ENCODE assay signal across 19 cellular contexts in the genomic region with DNA sequence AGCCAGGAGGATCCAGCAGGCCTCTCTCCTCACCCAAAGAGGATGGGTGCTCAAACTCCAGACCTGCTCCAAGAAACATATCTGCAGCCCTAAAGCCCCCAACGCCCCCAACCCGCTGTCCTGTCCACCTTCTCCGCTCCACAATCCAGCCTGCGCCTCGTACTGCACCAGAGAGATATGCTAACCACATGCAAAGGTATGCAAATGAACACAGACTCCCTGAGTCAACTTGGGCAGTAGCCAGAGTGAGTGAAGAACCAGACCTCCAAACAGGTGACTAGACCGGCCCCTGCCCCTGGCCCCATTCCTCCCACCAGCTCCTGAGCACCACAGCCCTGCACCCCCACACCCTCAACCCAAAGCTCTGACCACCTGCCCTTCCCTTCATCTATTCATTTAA. TPM values are rescaled to one million over a fixed set of nuclear protein-coding genes. Genes with fewer than 3 reads are reported as not detected.
"Had no signal": no experiment of that assay in that cellular context is flagged by ENCODE, and none has a peak within 500 bp of the region (broad histone marks: within the 10 kb centered on the region; RNA-seq: fewer than 3 reads in every experiment).

No MANE protein-coding gene starts in this region.

- ATAC-seq: activated CD8-positive, alpha-beta T cell treated with anti-CD3 and anti-CD28 coated beads, Interleukin-2, amount 10 ng/mL, durations not matched to agents 7 days and 5 days; effector memory CD8-positive, alpha-beta T cell; left cardiac atrium; naive thymus-derived CD4-positive, alpha-beta T cell; sciatic nerve had no signal

- H3K4me3 ChIP-seq: lung, upper lobe of left lung had no signal

- DNase-seq: activated CD8-positive, alpha-beta memory T cell treated with anti-CD3 and anti-CD28 coated beads, Interleukin-2, amount 50 U/mL, for 48 hours; activated CD8-positive, alpha-beta T cell treated with anti-CD3 and anti-CD28 coated beads, Interleukin-2, amount 10 ng/mL, durations not matched to agents 7 days and 5 days; activated naive CD4-positive, alpha-beta T cell treated with anti-CD3 and anti-CD28 coated beads for 36 hours; effector memory CD8-positive, alpha-beta T cell; erythroblast; immature natural killer cell; left cardiac atrium; naive thymus-derived CD4-positive, alpha-beta T cell; occipital lobe; stimulated activated CD4-positive, alpha-beta T cell treated with anti-CD3 and anti-CD28 coated beads, Interleukin-2, amount 100 ng/mL, for 24 hours; stimulated activated naive CD4-positive, alpha-beta T cell; substantia nigra; SW 1271; upper lobe of left lung had no signal

- H3K9me3 ChIP-seq: upper lobe of left lung had no signal

- H3K27me3 ChIP-seq: upper lobe of left lung had no signal

- H3K36me3 Mint-ChIP-seq: immature natural killer cell; naive thymus-derived CD4-positive, alpha-beta T cell had no signal

- H3K36me3 ChIP-seq: upper lobe of left lung had no signal

- H3K9me3 Mint-ChIP-seq: activated naive CD4-positive, alpha-beta T cell treated with anti-CD3 and anti-CD28 coated beads for 36 hours; activated T-helper 1 cell treated with anti-CD3 and anti-CD28 coated beads, Interleukin-12 subunit alpha, Interleukin-12 subunit beta, Interleukin-2, Interleukin-4 antibody, amounts not matched to agents 30 ng/mL and 10 ng/mL and 1 ng/mL, durations not matched to agents 14 hours and 24 hours and 36 hours; effector memory CD8-positive, alpha-beta T cell; immature natural killer cell; naive thymus-derived CD4-positive, alpha-beta T cell had no signal

- H3K4me3 Mint-ChIP-seq: activated CD8-positive, alpha-beta T cell treated with anti-CD3 and anti-CD28 coated beads, Interleukin-2, amount 10 ng/mL, durations not matched to agents 7 days and 5 days; activated naive CD4-positive, alpha-beta T cell treated with anti-CD3 and anti-CD28 coated beads for 36 hours; activated T-helper 1 cell treated with anti-CD3 and anti-CD28 coated beads, Interleukin-12 subunit alpha, Interleukin-12 subunit beta, Interleukin-2, Interleukin-4 antibody, amounts not matched to agents 30 ng/mL and 10 ng/mL and 1 ng/mL, durations not matched to agents 14 hours and 24 hours and 36 hours; effector memory CD8-positive, alpha-beta T cell; naive thymus-derived CD4-positive, alpha-beta T cell had no signal

- H3K27ac Mint-ChIP-seq: activated CD8-positive, alpha-beta T cell treated with anti-CD3 and anti-CD28 coated beads, Interleukin-2, amount 10 ng/mL, durations not matched to agents 7 days and 5 days; activated naive CD4-positive, alpha-beta T cell treated with anti-CD3 and anti-CD28 coated beads for 36 hours; activated T-helper 1 cell treated with anti-CD3 and anti-CD28 coated beads, Interleukin-12 subunit alpha, Interleukin-12 subunit beta, Interleukin-2, Interleukin-4 antibody, amounts not matched to agents 30 ng/mL and 10 ng/mL and 1 ng/mL, durations not matched to agents 14 hours and 24 hours and 36 hours; effector memory CD8-positive, alpha-beta T cell; immature natural killer cell; naive thymus-derived CD4-positive, alpha-beta T cell had no signal

RNA-seq across cellular contexts. Expression of a gene that starts 35.4 kb away (rescaled TPM):
- total RNA-seq: activated CD8-positive, alpha-beta T cell treated with anti-CD3 and anti-CD28 coated beads, Interleukin-2, amount 10 ng/mL, durations not matched to agents 7 days and 5 days; activated naive CD4-positive, alpha-beta T cell treated with anti-CD3 and anti-CD28 coated beads for 36 hours; activated T-helper 1 cell treated with anti-CD3 and anti-CD28 coated beads, Interleukin-12 subunit alpha, Interleukin-12 subunit beta, Interleukin-2, Interleukin-4 antibody, amounts not matched to agents 30 ng/mL and 10 ng/mL and 1 ng/mL, durations not matched to agents 14 hours and 24 hours and 36 hours; left cardiac atrium; naive thymus-derived CD4-positive, alpha-beta T cell; sciatic nerve had no signal
- polyA plus RNA-seq: immature natural killer cell; naive thymus-derived CD4-positive, alpha-beta T cell had no signal

RNA-seq across cellular contexts. Expression of a gene that starts 47.2 kb away (rescaled TPM):
- total RNA-seq: activated CD8-positive, alpha-beta T cell treated with anti-CD3 and anti-CD28 coated beads, Interleukin-2, amount 10 ng/mL, durations not matched to agents 7 days and 5 days; activated naive CD4-positive, alpha-beta T cell treated with anti-CD3 and anti-CD28 coated beads for 36 hours; activated T-helper 1 cell treated with anti-CD3 and anti-CD28 coated beads, Interleukin-12 subunit alpha, Interleukin-12 subunit beta, Interleukin-2, Interleukin-4 antibody, amounts not matched to agents 30 ng/mL and 10 ng/mL and 1 ng/mL, durations not matched to agents 14 hours and 24 hours and 36 hours; mononuclear cell; naive thymus-derived CD4-positive, alpha-beta T cell; occipital lobe; upper lobe of left lung had no signal
- polyA plus RNA-seq: immature natural killer cell; naive thymus-derived CD4-positive, alpha-beta T cell had no signal

RNA-seq across cellular contexts. Expression of a gene that starts 52.3 kb away (rescaled TPM):
- total RNA-seq: activated CD8-positive, alpha-beta T cell treated with anti-CD3 and anti-CD28 coated beads, Interleukin-2, amount 10 ng/mL, durations not matched to agents 7 days and 5 days; activated naive CD4-positive, alpha-beta T cell treated with anti-CD3 and anti-CD28 coated beads for 36 hours; activated T-helper 1 cell treated with anti-CD3 and anti-CD28 coated beads, Interleukin-12 subunit alpha, Interleukin-12 subunit beta, Interleukin-2, Interleukin-4 antibody, amounts not matched to agents 30 ng/mL and 10 ng/mL and 1 ng/mL, durations not matched to agents 14 hours and 24 hours and 36 hours; left cardiac atrium; lung; mononuclear cell; naive thymus-derived CD4-positive, alpha-beta T cell; occipital lobe; pulmonary artery endothelial cell; sciatic nerve; upper lobe of left lung had no signal
- polyA plus RNA-seq: immature natural killer cell; lung; naive thymus-derived CD4-positive, alpha-beta T cell had no signal
